Comparison of ENCODE assay signal across 1 cellular context in genomic region chr4:35689866-35690265, GRCh38.
TF ChIP-seq lines count a peak whose summit lies in the region.

No MANE protein-coding gene starts in this region.

TF ChIP-seq in GM12878, 131 proteins besides CTCF, POLR2A, EP300 and RAD21 (continued from another document):
- TF ChIP-seq, protein P1, sequence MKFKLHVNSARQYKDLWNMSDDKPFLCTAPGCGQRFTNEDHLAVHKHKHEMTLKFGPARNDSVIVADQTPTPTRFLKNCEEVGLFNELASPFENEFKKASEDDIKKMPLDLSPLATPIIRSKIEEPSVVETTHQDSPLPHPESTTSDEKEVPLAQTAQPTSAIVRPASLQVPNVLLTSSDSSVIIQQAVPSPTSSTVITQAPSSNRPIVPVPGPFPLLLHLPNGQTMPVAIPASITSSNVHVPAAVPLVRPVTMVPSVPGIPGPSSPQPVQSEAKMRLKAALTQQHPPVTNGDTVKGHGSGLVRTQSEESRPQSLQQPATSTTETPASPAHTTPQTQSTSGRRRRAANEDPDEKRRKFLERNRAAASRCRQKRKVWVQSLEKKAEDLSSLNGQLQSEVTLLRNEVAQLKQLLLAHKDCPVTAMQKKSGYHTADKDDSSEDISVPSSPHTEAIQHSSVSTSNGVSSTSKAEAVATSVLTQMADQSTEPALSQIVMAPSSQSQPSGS (IDR thresholded peaks at IDR 0.05; ENCODE audit: low read length), result no peak
- TF ChIP-seq MYC (IDR thresholded peaks at IDR 0.05; ENCODE audit: insufficient read depth, insufficient read length, insufficient replicate concordance, low read length, severe bottlenecking) (no peak), CREM (IDR thresholded peaks at IDR 0.05; ENCODE audit: low read depth) (no peak)
